19 cellular contexts compared by ENCODE assay signal in genomic region chr6:83517500-83517899, GRCh38. TPM values are rescaled to one million over a fixed set of nuclear protein-coding genes. Genes with fewer than 3 reads are reported as not detected.
"Had no signal": no experiment of that assay in that cellular context is flagged by ENCODE, and none has a peak within 500 bp of the region (broad histone marks: within the 10 kb centered on the region; RNA-seq: fewer than 3 reads in every experiment).

No MANE protein-coding gene starts in this region.

- H3K4me1 Mint-ChIP-seq: activated naive CD4-positive, alpha-beta T cell treated with anti-CD3 and anti-CD28 coated beads, Interleukin-2, amount 50 U/mL, for 24 hours had no signal

- H3K36me3 ChIP-seq: breast epithelium, esophagus muscularis mucosa, heart right ventricle, right lobe of liver had no signal

- H3K27me3 ChIP-seq: breast epithelium, esophagus muscularis mucosa, right lobe of liver, testis had no signal

- H3K27ac ChIP-seq: breast epithelium, esophagus muscularis mucosa, heart right ventricle, right lobe of liver, testis had no signal

- H3K4me3 Mint-ChIP-seq: activated naive CD4-positive, alpha-beta T cell treated with anti-CD3 and anti-CD28 coated beads, Interleukin-2, amount 50 U/mL, for 24 hours; activated T-cell treated with anti-CD3 and anti-CD28 coated beads, Interleukin-2, amount 50 U/mL, for 72 hours; naive thymus-derived CD8-positive, alpha-beta T cell had no signal

- ATAC-seq: activated T-cell treated with anti-CD3 and anti-CD28 coated beads, Interleukin-2, amount 50 U/mL, for 72 hours; heart right ventricle; left cardiac atrium; naive thymus-derived CD8-positive, alpha-beta T cell; right lobe of liver had no signal

- H3K27ac Mint-ChIP-seq: activated naive CD4-positive, alpha-beta T cell treated with anti-CD3 and anti-CD28 coated beads, Interleukin-2, amount 50 U/mL, for 24 hours; activated T-cell treated with anti-CD3 and anti-CD28 coated beads, Interleukin-2, amount 50 U/mL, for 72 hours had no signal

- H3K4me1 ChIP-seq: breast epithelium, testis had no signal

- H3K9me3 Mint-ChIP-seq: activated naive CD4-positive, alpha-beta T cell treated with anti-CD3 and anti-CD28 coated beads, Interleukin-2, amount 50 U/mL, for 24 hours; activated T-cell treated with anti-CD3 and anti-CD28 coated beads, Interleukin-2, amount 50 U/mL, for 72 hours; naive thymus-derived CD8-positive, alpha-beta T cell had no signal

- H3K36me3 Mint-ChIP-seq: activated naive CD4-positive, alpha-beta T cell treated with anti-CD3 and anti-CD28 coated beads, Interleukin-2, amount 50 U/mL, for 24 hours; naive thymus-derived CD8-positive, alpha-beta T cell had no signal

- H3K9me3 ChIP-seq: breast epithelium, esophagus muscularis mucosa, heart right ventricle, right lobe of liver, testis had no signal

- DNase-seq: activated CD4-positive, alpha-beta T cell treated with anti-CD3 and anti-CD28 coated beads for 1 hour; activated CD8-positive, alpha-beta memory T cell treated with anti-CD3 and anti-CD28 coated beads for 24 hours; activated CD8-positive, alpha-beta memory T cell treated with anti-CD3 and anti-CD28 coated beads, Interleukin-2, amount 50 U/mL, for 48 hours; activated gamma-delta T cell; activated T-cell treated with anti-CD3 and anti-CD28 coated beads, Interleukin-2, amount 50 U/mL, for 72 hours; cerebellar nuclear complex; effector CD4-positive, alpha-beta T cell; heart right ventricle; left cardiac atrium; naive thymus-derived CD8-positive, alpha-beta T cell; right lobe of liver; small intestine; stimulated activated CD4-positive, alpha-beta T cell treated with anti-CD3 and anti-CD28 coated beads, Interleukin-4, amount 100 ng/mL, for 1 hour; T1000; testis had no signal

- H3K4me3 ChIP-seq: breast epithelium, esophagus muscularis mucosa, heart right ventricle, right lobe of liver, testis had no signal

RNA-seq across cellular contexts. Expression of gene PRSS35, which starts 5.2 kb away (rescaled TPM):
- total RNA-seq: activated T-cell treated with anti-CD3 and anti-CD28 coated beads, Interleukin-2, amount 50 U/mL, for 72 hours; breast epithelium; naive thymus-derived CD8-positive, alpha-beta T cell; T-helper 1 cell treated with Interleukin-12 subunit alpha and Interleukin-12 subunit beta and Interleukin-4 antibody, amounts not matched to agents 30 ng/mL and 1 ng/mL, for 36 hours had no signal
- polyA plus RNA-seq: naive thymus-derived CD8-positive, alpha-beta T cell had no signal
